Comparison of ENCODE assay signal across 10 cellular contexts in the genomic region with DNA sequence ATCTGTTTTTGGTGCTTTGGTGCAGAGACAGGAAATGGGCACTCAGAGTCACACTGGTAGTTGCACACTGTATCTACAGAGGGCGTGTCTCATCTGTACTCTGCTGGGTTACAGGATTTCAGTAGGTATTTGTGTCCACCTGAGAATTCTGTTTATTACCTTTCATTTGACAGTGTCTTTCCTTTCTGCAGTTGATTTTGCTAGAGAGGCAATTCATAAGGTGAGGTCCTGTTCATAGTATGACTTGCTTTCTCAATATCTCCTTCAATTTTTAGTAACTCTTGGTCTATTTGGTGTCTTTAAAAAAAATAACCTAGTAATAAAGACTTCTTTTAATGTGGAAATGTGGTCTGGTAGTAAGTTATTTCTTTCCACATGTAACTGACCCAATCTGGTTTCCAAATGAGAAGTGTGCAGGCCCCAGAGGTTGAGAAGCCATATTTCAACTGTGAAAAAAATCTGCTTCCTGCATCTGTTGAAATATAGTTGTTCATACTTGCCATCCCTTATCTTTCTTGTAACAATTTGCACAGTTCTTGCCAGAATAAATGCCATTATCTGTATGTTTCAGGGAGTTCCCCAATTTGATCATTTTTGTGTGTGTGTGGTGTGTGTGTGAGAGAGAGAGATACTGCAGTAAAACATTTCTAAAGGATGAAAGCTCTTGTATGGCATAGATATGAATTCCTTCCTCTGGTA.
DNase-seq lines count a peak whose midpoint lies in the region; ATAC-seq and TF ChIP-seq lines count a peak whose summit lies in the region.
"Had no signal": no experiment of that assay in that cellular context is flagged by ENCODE, and none has a peak within 500 bp of the region (broad histone marks: within the 10 kb centered on the region; RNA-seq: fewer than 3 reads in every experiment).

No MANE protein-coding gene starts in this region.

- intact Hi-C loops in PC-3 (cut with micrococcal nuclease), result no loop called here

- peaks cover 11% of the 10 kb centered on the region for H3K4me1 Mint-ChIP-seq in chondrocyte (ENCODE audit: low read depth)
- H3K4me1 Mint-ChIP-seq: naive B cell had no signal

- peaks cover 15% of the 10 kb centered on the region for H3K36me3 Mint-ChIP-seq in chondrocyte (ENCODE audit: low read depth)

- CTCF ChIA-PET in PC-3 (lab: Charles Lee), result interaction anchor here (0.6 kb wide), 2 partner anchors 83 to 457 kb away, joined by 3 to 4 read pairs; a partner anchor contains a TSS

- POLR2A ChIA-PET in PC-3 (lab: Charles Lee; ENCODE audit: unreplicated experiment), result interaction anchor here (0.6 kb wide), 1 partner anchor 23 kb away, joined by 4 read pairs; no protein-coding TSS in a partner anchor

- no peak overlapping the region for H3K27ac Mint-ChIP-seq in chondrocyte (ENCODE audit: unreplicated experiment)
- H3K27ac Mint-ChIP-seq: naive B cell had no signal

- no peak overlapping the region for H3K4me3 ChIP-seq in PC-3 (ENCODE audit: low read length)

- no peaks in the 10 kb centered on the region for H3K27me3 ChIP-seq in PC-3 (ENCODE audit: low read length)

- H3K9me3 Mint-ChIP-seq in chondrocyte (ENCODE audit: low read depth), result peaks cover 4% of the 10 kb centered on the region

- H3K27me3 Mint-ChIP-seq in chondrocyte (ENCODE audit: low read depth), result no peaks in the 10 kb centered on the region

- H2AFZ ChIP-seq in PC-3 (ENCODE audit: low read length), result no peak overlapping the region

- TF ChIP-seq CTCF in PC-3 (conservative IDR thresholded peaks at IDR 0.05; ENCODE audit: low read depth, low read length) (no peak; the same call in 1 of the 2 replicates), chondrocyte (IDR thresholded peaks at IDR 0.05) (no peak), GM10266 (IDR thresholded peaks at IDR 0.05; ENCODE audit: control insufficient read depth, insufficient read depth, low read depth, missing control alignments) (no peak)

- no peaks in the 10 kb centered on the region for H3K79me2 ChIP-seq in PC-3 (ENCODE audit: low read length)

- H3F3A ChIP-seq in PC-3 (ENCODE audit: low read length, unreplicated experiment), result no peaks in the 10 kb centered on the region

- DNase-seq in AML-193 (lab: John Stamatoyannopoulos, UW), result peak; percentile 33 to 41
- peak; percentile 10 for DNase-seq in PC-3
- no peak for DNase-seq in chondrocyte (ENCODE audit: low spot score)
- no peak for DNase-seq in germinal center (ENCODE audit: low spot score)
- no peak for DNase-seq in SW480 (ENCODE audit: low spot score)
- no peak for DNase-seq in GM10266 (ENCODE audit: extremely low spot score)
- DNase-seq: activated CD4-positive, alpha-beta T cell treated with anti-CD3 and anti-CD28 coated beads for 48 hours; naive B cell had no signal

- no peak overlapping the region for H3K4me2 ChIP-seq in PC-3 (ENCODE audit: low read length)

- H3K9me2 ChIP-seq in PC-3 (replicated peaks; ENCODE audit: low read length), result no peaks in the 10 kb centered on the region

- no peak overlapping the region for H3K4me3 Mint-ChIP-seq in chondrocyte (ENCODE audit: unreplicated experiment)
- H3K4me3 Mint-ChIP-seq: naive B cell had no signal

- H3K27ac ChIP-seq in PC-3 (ENCODE audit: low read length), result no peak overlapping the region

- H3K4me1 ChIP-seq in PC-3 (ENCODE audit: insufficient read depth, low read length), result no peaks in the 10 kb centered on the region

- H3K9ac ChIP-seq in PC-3 (ENCODE audit: low read length), result no peak overlapping the region

- ATAC-seq in GM18858 (IDR thresholded peaks at IDR 0.05; ENCODE audit: unreplicated experiment) (peak; percentile 86), HG02943 (IDR thresholded peaks at IDR 0.05; ENCODE audit: low read depth, unreplicated experiment) (peak; percentile 67), PC-3 (peak; percentile 58)

- H3K9me3 ChIP-seq in PC-3 (ENCODE audit: low read length), result no peaks in the 10 kb centered on the region

- no peaks in the 10 kb centered on the region for H4K20me1 ChIP-seq in PC-3 (ENCODE audit: low read length)

- BruUV-seq in PC-3 (replicated peaks; lab: Mats Ljungman, UMichigan), result no TSS peak

- H3K36me3 ChIP-seq in PC-3 (ENCODE audit: low read depth, low read length), result peaks cover 5% of the 10 kb centered on the region; the same call in 1 of the 2 replicates

Comparison
In these comparisons a context has a peak if more than half of its experiments do, and no peak if none do; other contexts are left out.
1. DNase-seq: peak in AML-193 (2 of 2) and PC-3 (single experiment); none in chondrocyte (single experiment), germinal center (single experiment), SW480 (single experiment) and GM10266 (single experiment).
2. Peak in every context shown above with its lines, with median percentiles within 50 percentile points of each other: ATAC-seq.